Comparison of ENCODE assay signal across 1 cellular context in genomic region chr7:1115171-1115862, GRCh38. TPM values are rescaled to one million over a fixed set of nuclear protein-coding genes. Genes with fewer than 3 reads are reported as not detected.
"Had no signal": no experiment of that assay in that cellular context is flagged by ENCODE, and none has a peak within 500 bp of the region (broad histone marks: within the 10 kb centered on the region; RNA-seq: fewer than 3 reads in every experiment).

No MANE protein-coding gene starts in this region.

RNA-seq across cellular contexts. Expression of gene GPER1, which starts 27.4 kb away (rescaled TPM):
- total RNA-seq: activated CD8-positive, alpha-beta memory T cell treated with anti-CD3 and anti-CD28 coated beads, Interleukin-2, amount 10 ng/mL, durations not matched to agents 7 days and 5 days had no signal
